ENCODE assay signal across 11 cellular contexts in genomic region chr9:77440057-77440456, GRCh38.
A peak's percentile ranks its signal among the peaks of the same experiment; 100 is the strongest.
DNase-seq lines count a peak whose midpoint lies in the region; ATAC-seq and TF ChIP-seq lines count a peak whose summit lies in the region.
"Had no signal": no experiment of that assay in that cellular context is flagged by ENCODE, and none has a peak within 500 bp of the region (broad histone marks: within the 10 kb centered on the region; RNA-seq: fewer than 3 reads in every experiment).

No MANE protein-coding gene starts in this region.

- DNase-seq in AG10803 (ENCODE audit: low read depth) (peak; percentile 66), WTC11 (ENCODE audit: low spot score) (peak; percentile 53), iPS-NIHi7 (ENCODE audit: extremely low spot score) (peak; percentile 67)
- DNase-seq in activated effector memory CD4-positive, alpha-beta T cell treated with Interleukin-2 at 50 U/mL for 16 hours: no peak
- DNase-seq in CD8-positive, alpha-beta memory T cell: no peak
- DNase-seq in CD4-positive, alpha-beta T cell: no peak
- DNase-seq: activated T-cell treated with anti-CD3 and anti-CD28 coated beads, Interleukin-2, amount 50 U/mL, for 72 hours; effector CD4-positive, alpha-beta T cell; stomach had no signal

- peak; percentile 19; the same call in 1 of the 2 replicates for TF ChIP-seq RAD21 in Ishikawa (IDR thresholded peaks at IDR 0.05; ENCODE audit: low read depth)

- no peaks in the 10 kb centered on the region for H3K27me3 ChIP-seq in CD8-positive, alpha-beta memory T cell (ENCODE audit: insufficient read depth, low read length, poor library complexity, severe bottlenecking)
- no peaks in the 10 kb centered on the region for H3K27me3 ChIP-seq in CD4-positive, alpha-beta T cell (ENCODE audit: control insufficient read depth, insufficient read depth, low read length)
- H3K27me3 ChIP-seq: stomach had no signal

- H3K36me3 ChIP-seq in CD8-positive, alpha-beta memory T cell (ENCODE audit: insufficient read depth, low read length): no peaks in the 10 kb centered on the region
- H3K36me3 ChIP-seq: stomach had no signal

- no peaks in the 10 kb centered on the region for H3K9me3 ChIP-seq in CD8-positive, alpha-beta memory T cell (ENCODE audit: low read length)
- no peaks in the 10 kb centered on the region for H3K9me3 ChIP-seq in CD4-positive, alpha-beta T cell (ENCODE audit: control insufficient read depth, low read length)
- H3K9me3 ChIP-seq: stomach had no signal

- H3K4me1 ChIP-seq in CD8-positive, alpha-beta memory T cell (ENCODE audit: insufficient read depth, low read length): no peaks in the 10 kb centered on the region

- H3K27ac ChIP-seq in CD8-positive, alpha-beta memory T cell (ENCODE audit: low read depth, low read length): no peak overlapping the region
- H3K27ac ChIP-seq in CD4-positive, alpha-beta T cell (ENCODE audit: low read depth, low read length): no peak overlapping the region

- ATAC-seq in WTC11 (peak; percentile 87), GM21367 (IDR thresholded peaks at IDR 0.05; ENCODE audit: unreplicated experiment) (no peak)
- no peak for ATAC-seq in CD4-positive, alpha-beta T cell (ENCODE audit: poor library complexity)
- ATAC-seq: activated T-cell treated with anti-CD3 and anti-CD28 coated beads, Interleukin-2, amount 50 U/mL, for 72 hours had no signal

- CTCF ChIA-PET in WTC11 (lab: Charles Lee): interaction anchor here (0.5 to 2.7 kb wide), 10 partner anchors 14 to 312 kb away, joined by 3 to 20 read pairs (median 4); partner anchors contain the start of gene GNA14
- CTCF ChIA-PET in CD8-positive, alpha-beta memory T cell (lab: Charles Lee): interaction anchor here (1.1 to 7.0 kb wide), 2 partner anchors 11 to 17 kb away, joined by 3 to 33 read pairs; no protein-coding TSS in a partner anchor
- CTCF ChIA-PET in CD4-positive, alpha-beta T cell (lab: Charles Lee): no interaction called here

- POLR2A ChIA-PET in WTC11 (lab: Charles Lee): no interaction called here
- POLR2A ChIA-PET in CD8-positive, alpha-beta memory T cell (lab: Charles Lee): no interaction called here
- POLR2A ChIA-PET in CD4-positive, alpha-beta T cell (lab: Charles Lee): no interaction called here

- H3K9me3 Mint-ChIP-seq in WTC11: peaks cover 9% of the 10 kb centered on the region; the same call in 1 of the 2 replicates
- H3K9me3 Mint-ChIP-seq in CD8-positive, alpha-beta memory T cell: no peaks in the 10 kb centered on the region
- no peaks in the 10 kb centered on the region for H3K9me3 Mint-ChIP-seq in CD4-positive, alpha-beta T cell
- H3K9me3 Mint-ChIP-seq: activated T-cell treated with anti-CD3 and anti-CD28 coated beads, Interleukin-2, amount 50 U/mL, for 72 hours had no signal

- TF ChIP-seq CTCF in AG10803 (conservative IDR thresholded peaks at IDR 0.05; ENCODE audit: low read length) (no peak), WTC11 (IDR thresholded peaks at IDR 0.05) (no peak)
- TF ChIP-seq CTCF in CD4-positive, alpha-beta T cell (IDR thresholded peaks at IDR 0.05): no peak

- peak; percentile 99 for TF ChIP-seq EP300 in Ishikawa (IDR thresholded peaks at IDR 0.05; ENCODE audit: borderline replicate concordance)

- H3K4me3 ChIP-seq in AG10803 (ENCODE audit: low read length): peak overlapping the region; percentile 28
- H3K4me3 ChIP-seq in CD8-positive, alpha-beta memory T cell (ENCODE audit: low read length): no peak overlapping the region
- H3K4me3 ChIP-seq: stomach had no signal

- H3K27ac Mint-ChIP-seq in WTC11: peak overlapping the region; percentile 63
- H3K27ac Mint-ChIP-seq in CD8-positive, alpha-beta memory T cell: no peak overlapping the region
- no peak overlapping the region for H3K27ac Mint-ChIP-seq in CD4-positive, alpha-beta T cell
- H3K27ac Mint-ChIP-seq: activated T-cell treated with anti-CD3 and anti-CD28 coated beads, Interleukin-2, amount 50 U/mL, for 72 hours had no signal

- H3K27me3 Mint-ChIP-seq in WTC11 (ENCODE audit: low read depth): no peaks in the 10 kb centered on the region; the same call in 1 of the 2 replicates
- peaks cover 5 to 9% of the 10 kb centered on the region in 2 donors for H3K27me3 Mint-ChIP-seq in CD8-positive, alpha-beta memory T cell
- H3K27me3 Mint-ChIP-seq in CD4-positive, alpha-beta T cell: no peaks in the 10 kb centered on the region

- intact Hi-C loops in CD4-positive, alpha-beta T cell (cut with DNase I, micrococcal nuclease): no loop called here

- peak overlapping the region; percentile 28; the same call in 1 of the 2 replicates for H3K4me3 Mint-ChIP-seq in WTC11
- no peak overlapping the region for H3K4me3 Mint-ChIP-seq in CD8-positive, alpha-beta memory T cell
- H3K4me3 Mint-ChIP-seq in CD4-positive, alpha-beta T cell: no peak overlapping the region
- H3K4me3 Mint-ChIP-seq: activated T-cell treated with anti-CD3 and anti-CD28 coated beads, Interleukin-2, amount 50 U/mL, for 72 hours had no signal

- H3K36me3 Mint-ChIP-seq in WTC11: peaks cover 11% of the 10 kb centered on the region
- H3K36me3 Mint-ChIP-seq in CD8-positive, alpha-beta memory T cell: peaks cover 0 to 2% (median 0%) of the 10 kb centered on the region in 3 donors
- H3K36me3 Mint-ChIP-seq in CD4-positive, alpha-beta T cell (ENCODE audit: low read depth): no peaks in the 10 kb centered on the region

- H3K4me1 Mint-ChIP-seq in WTC11: peaks cover 36% of the 10 kb centered on the region
- H3K4me1 Mint-ChIP-seq in CD8-positive, alpha-beta memory T cell: no peaks in the 10 kb centered on the region
- H3K4me1 Mint-ChIP-seq in CD4-positive, alpha-beta T cell (ENCODE audit: low read depth): no peaks in the 10 kb centered on the region

TF ChIP-seq in Ishikawa, 13 proteins besides CTCF, POLR2A, EP300 and RAD21 (continues in another document):
- TF ChIP-seq REST (IDR thresholded peaks at IDR 0.05; ENCODE audit: low read depth): no peak
- peak; percentile 90 for TF ChIP-seq TEAD4 (IDR thresholded peaks at IDR 0.05)
- no peak for TF ChIP-seq EGR1 (IDR thresholded peaks at IDR 0.05)
- TF ChIP-seq TAF1 (IDR thresholded peaks at IDR 0.05; ENCODE audit: low read depth): no peak
- no peak for TF ChIP-seq ZBTB7A (IDR thresholded peaks at IDR 0.05; ENCODE audit: low read depth)
- TF ChIP-seq FOXM1 (IDR thresholded peaks at IDR 0.05; ENCODE audit: borderline replicate concordance, low read depth): peak; percentile 93
- no peak for TF ChIP-seq CREB1 (IDR thresholded peaks at IDR 0.05; ENCODE audit: low read depth)

TF ChIP-seq in WTC11, 78 proteins besides CTCF, POLR2A, EP300 and RAD21:
- TF ChIP-seq EMX1 (CRISPR knock-in tag; IDR thresholded peaks at IDR 0.05) (no peak), SMAD4 (CRISPR knock-in tag; IDR thresholded peaks at IDR 0.05) (no peak), ZNF423 (CRISPR knock-in tag; IDR thresholded peaks at IDR 0.05) (peak; percentile 99), ZSCAN18 (CRISPR knock-in tag; IDR thresholded peaks at IDR 0.05) (0 out of 2 replicates have a peak, but pooled peaks have one; percentile 61)
- TF ChIP-seq, protein P1, sequence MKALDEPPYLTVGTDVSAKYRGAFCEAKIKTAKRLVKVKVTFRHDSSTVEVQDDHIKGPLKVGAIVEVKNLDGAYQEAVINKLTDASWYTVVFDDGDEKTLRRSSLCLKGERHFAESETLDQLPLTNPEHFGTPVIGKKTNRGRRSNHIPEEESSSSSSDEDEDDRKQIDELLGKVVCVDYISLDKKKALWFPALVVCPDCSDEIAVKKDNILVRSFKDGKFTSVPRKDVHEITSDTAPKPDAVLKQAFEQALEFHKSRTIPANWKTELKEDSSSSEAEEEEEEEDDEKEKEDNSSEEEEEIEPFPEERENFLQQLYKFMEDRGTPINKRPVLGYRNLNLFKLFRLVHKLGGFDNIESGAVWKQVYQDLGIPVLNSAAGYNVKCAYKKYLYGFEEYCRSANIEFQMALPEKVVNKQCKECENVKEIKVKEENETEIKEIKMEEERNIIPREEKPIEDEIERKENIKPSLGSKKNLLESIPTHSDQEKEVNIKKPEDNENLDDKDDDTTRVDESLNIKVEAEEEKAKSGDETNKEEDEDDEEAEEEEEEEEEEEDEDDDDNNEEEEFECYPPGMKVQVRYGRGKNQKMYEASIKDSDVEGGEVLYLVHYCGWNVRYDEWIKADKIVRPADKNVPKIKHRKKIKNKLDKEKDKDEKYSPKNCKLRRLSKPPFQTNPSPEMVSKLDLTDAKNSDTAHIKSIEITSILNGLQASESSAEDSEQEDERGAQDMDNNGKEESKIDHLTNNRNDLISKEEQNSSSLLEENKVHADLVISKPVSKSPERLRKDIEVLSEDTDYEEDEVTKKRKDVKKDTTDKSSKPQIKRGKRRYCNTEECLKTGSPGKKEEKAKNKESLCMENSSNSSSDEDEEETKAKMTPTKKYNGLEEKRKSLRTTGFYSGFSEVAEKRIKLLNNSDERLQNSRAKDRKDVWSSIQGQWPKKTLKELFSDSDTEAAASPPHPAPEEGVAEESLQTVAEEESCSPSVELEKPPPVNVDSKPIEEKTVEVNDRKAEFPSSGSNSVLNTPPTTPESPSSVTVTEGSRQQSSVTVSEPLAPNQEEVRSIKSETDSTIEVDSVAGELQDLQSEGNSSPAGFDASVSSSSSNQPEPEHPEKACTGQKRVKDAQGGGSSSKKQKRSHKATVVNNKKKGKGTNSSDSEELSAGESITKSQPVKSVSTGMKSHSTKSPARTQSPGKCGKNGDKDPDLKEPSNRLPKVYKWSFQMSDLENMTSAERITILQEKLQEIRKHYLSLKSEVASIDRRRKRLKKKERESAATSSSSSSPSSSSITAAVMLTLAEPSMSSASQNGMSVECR (CRISPR knock-in tag; IDR thresholded peaks at IDR 0.05; ENCODE audit: borderline replicate concordance): no peak

Comparison
In these comparisons a context has a peak if more than half of its experiments do, and no peak if none do; other contexts are left out.
1. DNase-seq: peak in AG10803 (single experiment), WTC11 (single experiment) and iPS-NIHi7 (single experiment); none in activated effector memory CD4-positive, alpha-beta T cell treated with Interleukin-2 at 50 U/mL for 16 hours (single experiment), CD8-positive, alpha-beta memory T cell (0 of 5) and CD4-positive, alpha-beta T cell (0 of 10).